ENCODE assay signal across 26 cellular contexts in genomic region chr10:7855205-7855604, GRCh38.
A peak's percentile ranks its signal among the peaks of the same experiment; 100 is the strongest.
DNase-seq lines count a peak whose midpoint lies in the region; FAIRE-seq and TF ChIP-seq lines count a peak whose summit lies in the region.
"Had no signal": no experiment of that assay in that cellular context is flagged by ENCODE, and none has a peak within 500 bp of the region (broad histone marks: within the 10 kb centered on the region; RNA-seq: fewer than 3 reads in every experiment).

No MANE protein-coding gene starts in this region.

- H3K4me3 Mint-ChIP-seq in nephron progenitor cell: no peak overlapping the region
- H3K4me3 Mint-ChIP-seq: activated T-cell treated with anti-CD3 and anti-CD28 coated beads, Interleukin-2, amount 50 U/mL, for 72 hours; memory B cell had no signal

- H3K36me3 Mint-ChIP-seq in nephron progenitor cell (ENCODE audit: low read depth): peaks cover 47% of the 10 kb centered on the region

- no peak overlapping the region for H3K9ac ChIP-seq in NT2/D1 (ENCODE audit: insufficient read length, low read depth)
- H3K9ac ChIP-seq: GM23248 had no signal

- peak overlapping the region; percentile 2 for H3K27ac Mint-ChIP-seq in nephron progenitor cell
- H3K27ac Mint-ChIP-seq: activated T-cell treated with anti-CD3 and anti-CD28 coated beads, Interleukin-2, amount 50 U/mL, for 72 hours; memory B cell had no signal

- peak overlapping the region; percentile 57; the same call in 1 of the 2 replicates for H3K27ac ChIP-seq in 22Rv1
- H3K27ac ChIP-seq: GM23248, transverse colon had no signal

- FAIRE-seq in D721Med (lab: Jason Lieb, UNC): no peak
- FAIRE-seq: frontal cortex had no signal

- no peak for TF ChIP-seq CTCF in 22Rv1 (IDR thresholded peaks at IDR 0.05)
- TF ChIP-seq CTCF in nephron progenitor cell (IDR thresholded peaks at IDR 0.05): no peak
- no peak for TF ChIP-seq CTCF in D721Med (IDR thresholded peaks at IDR 0.05; ENCODE audit: insufficient read depth, missing control alignments)

- H3K4me1 ChIP-seq in NT2/D1 (ENCODE audit: insufficient read depth, insufficient read length): no peaks in the 10 kb centered on the region

- peaks cover 18% of the 10 kb centered on the region for H3K9me3 Mint-ChIP-seq in nephron progenitor cell

- H3K9me3 ChIP-seq in NT2/D1 (ENCODE audit: insufficient read depth, low read length): peaks cover 6% of the 10 kb centered on the region; the same call in 1 of the 2 replicates
- H3K9me3 ChIP-seq: body of pancreas had no signal

- H3K4me3 ChIP-seq in NT2/D1 (ENCODE audit: insufficient read length, low read depth): no peak overlapping the region
- H3K4me3 ChIP-seq: body of pancreas, GM23248, transverse colon had no signal

- no peaks in the 10 kb centered on the region for H3K27me3 ChIP-seq in NT2/D1 (ENCODE audit: insufficient read depth, insufficient read length)
- H3K27me3 ChIP-seq: body of pancreas, transverse colon had no signal

- no peaks in the 10 kb centered on the region for H3K36me3 ChIP-seq in NT2/D1 (ENCODE audit: insufficient read depth, insufficient read length, low read length)
- H3K36me3 ChIP-seq: transverse colon had no signal

- DNase-seq in NT2/D1 (ENCODE audit: low read depth, low spot score) (peak; percentile 38), iPS DF 19.7 (ENCODE audit: low read depth, low spot score) (peak; percentile 48), nephron progenitor cell (no peak), D721Med (ENCODE audit: insufficient read length, low spot score) (no peak), glomerular visceral epithelial cell (ENCODE audit: extremely low spot score) (no peak), NCI-H1694 (lab: John Stamatoyannopoulos, UW) (no peak), NCI-H345 (lab: John Stamatoyannopoulos, UW) (no peak)
- DNase-seq: activated CD4-positive, alpha-beta T cell treated with anti-CD3 and anti-CD28 coated beads, Interleukin-2, amount 50 U/mL, for 48 hours; activated CD4-positive, CD25-positive, alpha-beta regulatory T cell treated with anti-CD3 and anti-CD28 coated beads, Interleukin-2, amount 50 U/mL, for 72 hours; activated naive CD4-positive, alpha-beta T cell; activated T-cell treated with anti-CD3 and anti-CD28 coated beads, Interleukin-2, amount 50 U/mL, for 72 hours; body of pancreas; dermis blood vessel endothelial cell; DND-41; GM23248; KG1; NCI-H1105 treated with DMSO at 0.1 percent for 48 hours; NCI-H1930; NCI-H524; occipital lobe; SHP77; stimulated activated CD4-positive, alpha-beta T cell treated with anti-CD3 and anti-CD28 coated beads, Interleukin-4, amount 100 ng/mL, for 24 hours; transverse colon had no signal

- peaks cover 35% of the 10 kb centered on the region for H3K4me1 Mint-ChIP-seq in nephron progenitor cell

- H3K27me3 Mint-ChIP-seq in nephron progenitor cell (ENCODE audit: low read depth, poor library complexity): peaks cover 2% of the 10 kb centered on the region
- H3K27me3 Mint-ChIP-seq: memory B cell had no signal

Comparison
In these comparisons a context has a peak if more than half of its experiments do, and no peak if none do; other contexts are left out.
1. DNase-seq: peak in NT2/D1 (single experiment) and iPS DF 19.7 (single experiment); none in nephron progenitor cell (single experiment), D721Med (single experiment), glomerular visceral epithelial cell (single experiment), NCI-H1694 (single experiment) and NCI-H345 (single experiment).